In genomic region chr10:99621454-99622246, GRCh38 we compare ENCODE assay signal across 8 cellular contexts. TPM values are rescaled to one million over a fixed set of nuclear protein-coding genes. Genes with fewer than 3 reads are reported as not detected.
A peak's percentile ranks its signal among the peaks of the same experiment; 100 is the strongest.
DNase-seq lines count a peak whose midpoint lies in the region; ATAC-seq and TF ChIP-seq lines count a peak whose summit lies in the region.

No MANE protein-coding gene starts in this region.

- H3K36me3 Mint-ChIP-seq in activated T-cell treated with anti-CD3 and anti-CD28 coated beads, Interleukin-2, amount 50 U/mL, for 72 hours (ENCODE audit: insufficient read depth in 2 of 2), result peaks cover 5 to 12% of the 10 kb centered on the region in 2 donors
- H3K36me3 Mint-ChIP-seq in glutamatergic neuron (ENCODE audit: unreplicated experiment), result no peaks in the 10 kb centered on the region

- peaks cover 34% of the 10 kb centered on the region for H3K4me1 Mint-ChIP-seq in activated T-cell treated with anti-CD3 and anti-CD28 coated beads, Interleukin-2, amount 50 U/mL, for 72 hours (ENCODE audit: low read depth)
- H3K4me1 Mint-ChIP-seq in glutamatergic neuron (ENCODE audit: low read depth, unreplicated experiment), result peaks cover 17% of the 10 kb centered on the region

- H3K27me3 Mint-ChIP-seq in activated T-cell treated with anti-CD3 and anti-CD28 coated beads, Interleukin-2, amount 50 U/mL, for 72 hours (ENCODE audit: low read depth), result peaks cover 12% of the 10 kb centered on the region
- H3K27me3 Mint-ChIP-seq in glutamatergic neuron (ENCODE audit: unreplicated experiment), result peaks cover 10% of the 10 kb centered on the region

- H3K9me3 Mint-ChIP-seq in activated T-cell treated with anti-CD3 and anti-CD28 coated beads, Interleukin-2, amount 50 U/mL, for 72 hours, result no peaks in the 10 kb centered on the region
- peaks cover 5% of the 10 kb centered on the region for H3K9me3 Mint-ChIP-seq in glutamatergic neuron (ENCODE audit: unreplicated experiment)

- ATAC-seq in activated T-cell treated with anti-CD3 and anti-CD28 coated beads, Interleukin-2, amount 50 U/mL, for 72 hours (replicated peaks in 1 of 2), result no peak
- no peak for ATAC-seq in GM18867 (IDR thresholded peaks at IDR 0.05; ENCODE audit: unreplicated experiment)
- no peak for ATAC-seq in HG03025 (IDR thresholded peaks at IDR 0.05; ENCODE audit: low FRiP score, unreplicated experiment)

- peak overlapping the region; percentile 85 for H3K27ac Mint-ChIP-seq in activated T-cell treated with anti-CD3 and anti-CD28 coated beads, Interleukin-2, amount 50 U/mL, for 72 hours
- peak overlapping the region; percentile 89 for H3K27ac Mint-ChIP-seq in glutamatergic neuron (ENCODE audit: unreplicated experiment)

- no peak for TF ChIP-seq CTCF in WI38 (IDR thresholded peaks at IDR 0.05; ENCODE audit: low read depth, low read length)
- no peak for TF ChIP-seq CTCF in glutamatergic neuron (IDR thresholded peaks at IDR 0.05; ENCODE audit: partially characterized antibody, unreplicated experiment)

- peak overlapping the region; percentile 91 to 93 for H3K4me3 Mint-ChIP-seq in activated T-cell treated with anti-CD3 and anti-CD28 coated beads, Interleukin-2, amount 50 U/mL, for 72 hours
- H3K4me3 Mint-ChIP-seq in glutamatergic neuron (ENCODE audit: unreplicated experiment), result peak overlapping the region; percentile 88

- no peak for DNase-seq in activated T-cell treated with anti-CD3 and anti-CD28 coated beads, Interleukin-2, amount 50 U/mL, for 72 hours
- no peak for DNase-seq in activated T-cell treated with anti-CD3 and anti-CD28 coated beads, Interleukin-2, amount 50 U/mL, for 1 hour
- no peak for DNase-seq in glutamatergic neuron
- DNase-seq in skeletal muscle cell (ENCODE audit: low read depth), result peak; percentile 53
- DNase-seq in GM19238 (ENCODE audit: insufficient read length, low spot score), result no peak

- H3K4me3 ChIP-seq in WI38 (ENCODE audit: low read depth, low read length) (peak overlapping the region; percentile 96), skeletal muscle cell (ENCODE audit: low read depth, low read length) (peak overlapping the region; percentile 89)

RNA-seq across cellular contexts. Expression of gene SLC25A28, which starts 1.4 kb away (rescaled TPM):
- 10 to 100 TPM; 86.2 to 98.9 TPM for total RNA-seq in activated T-cell treated with anti-CD3 and anti-CD28 coated beads, Interleukin-2, amount 50 U/mL, for 72 hours
- total RNA-seq in glutamatergic neuron (ENCODE audit: unreplicated experiment), result 27.1 TPM

RNA-seq across cellular contexts. Expression of gene ENTPD7, which starts 37.7 kb away (rescaled TPM):
- 1 to 10 TPM; 3.9 to 4.1 TPM for total RNA-seq in activated T-cell treated with anti-CD3 and anti-CD28 coated beads, Interleukin-2, amount 50 U/mL, for 72 hours
- 11.0 TPM for total RNA-seq in glutamatergic neuron (ENCODE audit: unreplicated experiment)
